In the genomic region with DNA sequence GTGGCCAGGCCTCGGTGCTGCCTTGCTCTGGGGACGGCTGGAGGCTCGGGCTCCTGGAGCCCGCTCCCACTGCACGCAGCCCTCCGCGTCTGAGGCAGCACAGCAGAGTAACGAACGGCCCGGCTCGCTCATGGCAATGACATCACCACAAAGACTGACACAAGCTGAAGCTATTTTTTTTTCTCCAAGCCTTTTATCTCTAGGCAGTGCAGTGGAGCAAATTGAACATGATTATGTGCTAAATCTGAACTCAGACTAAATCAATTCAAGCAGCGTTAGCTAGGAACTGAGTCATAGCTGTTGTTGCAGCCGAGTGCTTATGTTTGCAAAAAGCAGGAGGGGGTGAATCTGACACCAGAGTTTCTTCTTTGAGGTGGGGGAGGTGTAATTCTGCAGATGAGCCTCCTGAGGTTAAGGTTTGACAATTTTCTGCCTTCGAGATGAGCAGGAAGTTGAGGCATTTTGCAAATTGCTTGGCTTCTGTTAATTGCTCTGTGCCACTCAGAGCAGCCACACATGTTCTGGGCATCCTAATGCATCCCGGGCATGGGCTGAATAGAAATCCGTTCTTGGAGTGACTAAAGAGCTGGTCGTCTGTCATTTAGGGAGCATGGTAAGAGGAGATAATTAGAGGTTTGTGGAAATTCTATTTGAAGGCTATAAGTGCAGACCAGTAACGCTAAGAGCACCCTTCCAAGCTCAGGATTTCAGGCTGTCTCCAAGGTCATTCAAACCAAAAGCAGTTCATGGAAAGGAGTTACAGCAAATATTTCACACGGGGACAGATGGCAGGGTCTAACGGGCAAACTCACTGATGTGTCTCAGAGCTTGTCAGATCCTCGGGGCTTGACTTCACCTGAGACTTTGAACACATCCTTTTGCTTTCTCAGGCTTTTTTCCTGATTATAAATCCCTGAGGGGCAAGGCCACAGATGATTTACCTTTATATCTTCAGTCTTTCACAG, we compare ENCODE assay signal across 9 cellular contexts.
DNase-seq lines count a peak whose midpoint lies in the region; TF ChIP-seq lines count a peak whose summit lies in the region.
"Had no signal": no experiment of that assay in that cellular context is flagged by ENCODE, and none has a peak within 500 bp of the region (broad histone marks: within the 10 kb centered on the region; RNA-seq: fewer than 3 reads in every experiment).

No MANE protein-coding gene starts in this region.

- no peak overlapping the region for H3K4me3 ChIP-seq in skeletal muscle cell (ENCODE audit: low read depth, low read length)

- DNase-seq in NK-92 treated with Interleukin-12 subunit alpha and Interleukin-12 subunit beta, amount 100 ng/mL, for 24 hours (lab: John Stamatoyannopoulos, UW): peak; percentile 71
- DNase-seq in NK-92 (lab: John Stamatoyannopoulos, UW; ENCODE audit: unreplicated experiment): no peak
- DNase-seq in NOMO-1 treated with dmso at 0.1 percent for 144 hours (lab: John Stamatoyannopoulos, UW; ENCODE audit: unreplicated experiment): peak; percentile 51
- DNase-seq in glutamatergic neuron: peak; percentile 33
- peak; percentile 28 for DNase-seq in skeletal muscle cell (ENCODE audit: low read depth)
- no peak for DNase-seq in Kasumi-1 (lab: John Stamatoyannopoulos, UW)
- no peak for DNase-seq in COLO829 (ENCODE audit: low spot score)
- DNase-seq in ecto neural progenitor cell (ENCODE audit: low spot score): no peak

- no peaks in the 10 kb centered on the region for H3K27me3 Mint-ChIP-seq in glutamatergic neuron (ENCODE audit: unreplicated experiment)

- TF ChIP-seq CTCF in glutamatergic neuron (IDR thresholded peaks at IDR 0.05; ENCODE audit: partially characterized antibody, unreplicated experiment): no peak

- H3K4me3 Mint-ChIP-seq in glutamatergic neuron (ENCODE audit: unreplicated experiment): peak overlapping the region; percentile 5
- H3K4me3 Mint-ChIP-seq: CD4-positive, CD25-positive, alpha-beta regulatory T cell had no signal

- peak overlapping the region; percentile 79 for H3K27ac Mint-ChIP-seq in glutamatergic neuron (ENCODE audit: unreplicated experiment)
- H3K27ac Mint-ChIP-seq: CD4-positive, CD25-positive, alpha-beta regulatory T cell had no signal

- H3K9me3 Mint-ChIP-seq in glutamatergic neuron (ENCODE audit: unreplicated experiment): peaks cover 4% of the 10 kb centered on the region

- no peaks in the 10 kb centered on the region for H3K36me3 Mint-ChIP-seq in glutamatergic neuron (ENCODE audit: unreplicated experiment)
- H3K36me3 Mint-ChIP-seq: CD4-positive, CD25-positive, alpha-beta regulatory T cell had no signal

- peaks cover 18% of the 10 kb centered on the region for H3K4me1 Mint-ChIP-seq in glutamatergic neuron (ENCODE audit: low read depth, unreplicated experiment)
- H3K4me1 Mint-ChIP-seq: CD4-positive, CD25-positive, alpha-beta regulatory T cell had no signal

Comparison
In these comparisons a context has a peak if more than half of its experiments do, and no peak if none do; other contexts are left out.
1. DNase-seq: peak in NK-92 treated with Interleukin-12 subunit alpha and Interleukin-12 subunit beta, amount 100 ng/mL, for 24 hours (single experiment), NOMO-1 treated with dmso at 0.1 percent for 144 hours (single experiment), glutamatergic neuron (single experiment) and skeletal muscle cell (single experiment); none in NK-92 (single experiment), Kasumi-1 (0 of 2), COLO829 (single experiment) and ecto neural progenitor cell (single experiment).